20 cellular contexts compared by ENCODE assay signal in genomic region chr1:244150071-244150470, GRCh38.
"Had no signal": no experiment of that assay in that cellular context is flagged by ENCODE, and none has a peak within 500 bp of the region (broad histone marks: within the 10 kb centered on the region; RNA-seq: fewer than 3 reads in every experiment).

No MANE protein-coding gene starts in this region.

- H3K27ac Mint-ChIP-seq: activated B cell treated with CpG ODN at 0.5 μM for 24 hours; activated CD8-positive, alpha-beta T cell treated with anti-CD3 and anti-CD28 coated beads for 36 hours; activated naive CD4-positive, alpha-beta T cell treated with anti-CD3 and anti-CD28 coated beads, Interleukin-2, amount 50 U/mL, for 24 hours; stimulated activated naive CD8-positive, alpha-beta T cell treated with anti-CD3 and anti-CD28 coated beads, Interleukin-15, amount 100 ng/mL, for 72 hours had no signal

- DNase-seq: activated B cell treated with CpG ODN at 0.5 μM for 24 hours; activated CD8-positive, alpha-beta T cell treated with anti-CD3 and anti-CD28 coated beads for 36 hours; activated effector memory CD4-positive, alpha-beta T cell treated with Interleukin-2 at 50 U/mL for 16 hours; activated T-cell treated with anti-CD3 and anti-CD28 coated beads, Interleukin-2, amount 50 U/mL, for 4 hours; body of pancreas; central memory CD4-positive, alpha-beta T cell; esophagus squamous epithelium; gastrocnemius medialis; heart left ventricle; left colon; lower lobe of right lung; ovary; spleen; stimulated activated naive CD8-positive, alpha-beta T cell treated with anti-CD3 and anti-CD28 coated beads, Interleukin-15, amount 100 ng/mL, for 72 hours; T-helper 2 cell had no signal

- H3K27me3 Mint-ChIP-seq: activated B cell treated with CpG ODN at 0.5 μM for 24 hours; activated naive CD4-positive, alpha-beta T cell treated with anti-CD3 and anti-CD28 coated beads, Interleukin-2, amount 50 U/mL, for 24 hours; stimulated activated naive CD8-positive, alpha-beta T cell treated with anti-CD3 and anti-CD28 coated beads, Interleukin-15, amount 100 ng/mL, for 72 hours had no signal

- H3K4me3 Mint-ChIP-seq: activated B cell treated with CpG ODN at 0.5 μM for 24 hours; activated CD8-positive, alpha-beta T cell treated with anti-CD3 and anti-CD28 coated beads for 36 hours; activated naive CD4-positive, alpha-beta T cell treated with anti-CD3 and anti-CD28 coated beads, Interleukin-2, amount 50 U/mL, for 24 hours; activated T-cell treated with anti-CD3 and anti-CD28 coated beads, Interleukin-2, amount 50 U/mL, for 4 hours; mesothelial cell of epicardium; stimulated activated naive CD8-positive, alpha-beta T cell treated with anti-CD3 and anti-CD28 coated beads, Interleukin-15, amount 100 ng/mL, for 72 hours had no signal

- H3K36me3 ChIP-seq: esophagus squamous epithelium, gastrocnemius medialis, heart left ventricle, lower lobe of right lung, ovary, spleen, thoracic aorta had no signal

- H3K36me3 Mint-ChIP-seq: activated naive CD4-positive, alpha-beta T cell treated with anti-CD3 and anti-CD28 coated beads, Interleukin-2, amount 50 U/mL, for 24 hours; mesothelial cell of epicardium had no signal

- H3K9me3 ChIP-seq: body of pancreas, esophagus squamous epithelium, gastrocnemius medialis, heart left ventricle, lower lobe of right lung, ovary, spleen, thoracic aorta had no signal

- H3K27ac ChIP-seq: body of pancreas, coronary artery, esophagus squamous epithelium, gastrocnemius medialis, heart left ventricle, lower lobe of right lung, ovary, spleen, thoracic aorta had no signal

- H3K4me1 Mint-ChIP-seq: activated B cell treated with CpG ODN at 0.5 μM for 24 hours; activated naive CD4-positive, alpha-beta T cell treated with anti-CD3 and anti-CD28 coated beads, Interleukin-2, amount 50 U/mL, for 24 hours; stimulated activated naive CD8-positive, alpha-beta T cell treated with anti-CD3 and anti-CD28 coated beads, Interleukin-15, amount 100 ng/mL, for 72 hours had no signal

- H3K4me3 ChIP-seq: body of pancreas, coronary artery, esophagus squamous epithelium, gastrocnemius medialis, heart left ventricle, lower lobe of right lung, ovary, spleen, thoracic aorta had no signal

- H3K27me3 ChIP-seq: body of pancreas, esophagus squamous epithelium, gastrocnemius medialis, heart left ventricle, ovary, spleen had no signal

- H3K4me1 ChIP-seq: esophagus squamous epithelium, heart left ventricle, lower lobe of right lung, spleen had no signal

- ATAC-seq: activated T-cell treated with anti-CD3 and anti-CD28 coated beads, Interleukin-2, amount 50 U/mL, for 4 hours; body of pancreas; gastrocnemius medialis; heart left ventricle; left colon; lower lobe of right lung; sciatic nerve; stimulated activated naive CD8-positive, alpha-beta T cell treated with anti-CD3 and anti-CD28 coated beads, Interleukin-15, amount 100 ng/mL, for 72 hours had no signal
